In the genomic region with DNA sequence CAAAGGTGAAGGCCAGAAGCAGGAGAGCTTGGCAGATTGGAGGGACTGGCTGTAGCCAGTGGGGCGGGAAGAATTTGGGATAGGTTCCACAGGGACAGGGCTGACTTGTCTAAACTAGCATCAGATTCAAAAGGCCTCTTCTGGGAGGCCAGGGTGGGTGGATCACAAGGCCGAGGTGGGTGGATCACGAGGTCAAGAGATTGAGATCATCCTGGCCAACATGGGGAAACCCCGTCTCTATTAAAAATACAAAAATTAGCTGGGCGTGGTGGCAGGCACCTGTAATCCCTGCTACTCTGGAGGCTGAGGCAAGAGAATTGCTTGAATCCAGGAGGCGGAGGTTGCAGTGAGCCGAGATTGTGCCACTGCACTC, we compare ENCODE assay signal across 7 cellular contexts.
DNase-seq lines count a peak whose midpoint lies in the region; ATAC-seq, FAIRE-seq and TF ChIP-seq lines count a peak whose summit lies in the region.
"Not testable (repeated sequence)": the region's sequence is repeated elsewhere in the genome, so short reads cannot be mapped to it uniquely, and the experiment has no call there.

No MANE protein-coding gene starts in this region.

- H3K27ac ChIP-seq in OCI-LY3 (ENCODE audit: low read length), result peak overlapping the region; percentile 88; the same call in 1 of the 2 replicates
- H3K27ac ChIP-seq in HepG2 (ENCODE audit: extremely low read length, insufficient read depth, low read length), result peak overlapping the region; percentile 14
- H3K27ac ChIP-seq in spleen, result not testable (repeated sequence)

- H4K20me1 ChIP-seq in OCI-LY3 (ENCODE audit: insufficient read depth, low read length); HepG2 (ENCODE audit: insufficient read depth, low read length): not testable (repeated sequence)

- DNase-seq in CD1c-positive myeloid dendritic cell (ENCODE audit: extremely low spot score) (peak; percentile 22), spleen (peak; percentile 55)
- peak; percentile 24 for DNase-seq in activated CD4-positive, alpha-beta memory T cell treated with anti-CD3 and anti-CD28 coated beads for 36 hours
- DNase-seq in activated naive CD8-positive, alpha-beta T cell treated with anti-CD3 and anti-CD28 coated beads, Interleukin-2, amount 10 ng/mL, durations not matched to agents 7 days and 5 days; HepG2 (ENCODE audit: low spot score): not testable (repeated sequence)

- not testable (repeated sequence) for FAIRE-seq in HepG2 (lab: Jason Lieb, UNC)

- H3K4me3 ChIP-seq in OCI-LY3 (ENCODE audit: low read length); HepG2 (replicated peaks in 1 of 3; ENCODE audit: insufficient read depth in 1 of 3, low read depth in 2 of 3, low read length in 3 of 3); spleen: not testable (repeated sequence)

- H3K4me1 ChIP-seq in OCI-LY3 (ENCODE audit: low read length) (peaks cover 70% of the 10 kb centered on the region), HepG2 (ENCODE audit: insufficient read depth, low read length) (peaks cover 70% of the 10 kb centered on the region), spleen (peaks cover 0 to 50% (median 5%) of the 10 kb centered on the region in 6 donors)

- WGBS in HepG2 (ENCODE audit: low lambda C conversion rate), result 58% methylated on average over 7 of the region's 7 CpGs
- 76 to 89% (median 81%) methylated on average over 7 of the region's 7 CpGs for WGBS in spleen, 5 donors

- BruUV-seq in HepG2 (replicated peaks; lab: Mats Ljungman, UMichigan), result not testable (repeated sequence)

- H3K36me3 ChIP-seq in OCI-LY3 (replicated peaks; ENCODE audit: low read depth, low read length); HepG2 (replicated peaks in 1 of 2; ENCODE audit: control insufficient read depth in 1 of 2, insufficient read depth in 2 of 2, low read length in 2 of 2): not testable (repeated sequence)
- peaks cover 0 to 16% (median 0%) of the 10 kb centered on the region in 6 donors for H3K36me3 ChIP-seq in spleen

- not testable (repeated sequence) for H3K79me2 ChIP-seq in OCI-LY3 (ENCODE audit: low read length); HepG2 (ENCODE audit: insufficient read depth, low read length)

- not testable (repeated sequence) for H3K27ac Mint-ChIP-seq in activated CD4-positive, alpha-beta memory T cell treated with anti-CD3 and anti-CD28 coated beads for 36 hours
- peak overlapping the region; percentile 50 for H3K27ac Mint-ChIP-seq in activated naive CD8-positive, alpha-beta T cell treated with anti-CD3 and anti-CD28 coated beads, Interleukin-2, amount 10 ng/mL, durations not matched to agents 7 days and 5 days

- H2AFZ ChIP-seq in OCI-LY3 (ENCODE audit: low read depth, low read length); HepG2 (ENCODE audit: low read length): not testable (repeated sequence)

- not testable (repeated sequence) for TF ChIP-seq POLR2A in HepG2 (IDR thresholded peaks at IDR 0.05; ENCODE audit: insufficient read depth in 1 of 2, low read depth in 2 of 2, low read length in 2 of 2); spleen (IDR thresholded peaks at IDR 0.05)

- H3K27me3 ChIP-seq in OCI-LY3 (ENCODE audit: low read depth, low read length); HepG2 (ENCODE audit: control insufficient read depth in 1 of 2, insufficient read depth in 2 of 2, low read length in 2 of 2); spleen (replicated peaks in 1 of 7): not testable (repeated sequence)

- H3K4me2 ChIP-seq in OCI-LY3 (ENCODE audit: low read length) (peak overlapping the region; percentile 80), HepG2 (ENCODE audit: low read depth, low read length) (peak overlapping the region; percentile 58)

- TF ChIP-seq EP300 in HepG2 (IDR thresholded peaks at IDR 0.05; ENCODE audit: low read depth in 2 of 2, low read length in 2 of 2); HepG2 (CRISPR knock-in tag; IDR thresholded peaks at IDR 0.05; ENCODE audit: borderline replicate concordance): not testable (repeated sequence)

- H3K27me3 Mint-ChIP-seq in activated CD4-positive, alpha-beta memory T cell treated with anti-CD3 and anti-CD28 coated beads for 36 hours; activated naive CD8-positive, alpha-beta T cell treated with anti-CD3 and anti-CD28 coated beads, Interleukin-2, amount 10 ng/mL, durations not matched to agents 7 days and 5 days: not testable (repeated sequence)

- in situ Hi-C loops in HepG2 (cut with HindIII; ENCODE audit: extremely low pct_ligation_motif_present, low pct_unique_long_range_greater_than_20kb), result not testable (repeated sequence)

- not testable (repeated sequence) for H3K36me3 Mint-ChIP-seq in activated CD4-positive, alpha-beta memory T cell treated with anti-CD3 and anti-CD28 coated beads for 36 hours; activated naive CD8-positive, alpha-beta T cell treated with anti-CD3 and anti-CD28 coated beads, Interleukin-2, amount 10 ng/mL, durations not matched to agents 7 days and 5 days

- intact Hi-C loops in activated CD4-positive, alpha-beta memory T cell treated with anti-CD3 and anti-CD28 coated beads for 36 hours (cut with micrococcal nuclease); HepG2 (cut with micrococcal nuclease; ENCODE audit: unreplicated experiment); spleen (cut with DNase I; ENCODE audit: low total_unique reads): not testable (repeated sequence)

- H3K9ac ChIP-seq in OCI-LY3 (ENCODE audit: low read length), result peak overlapping the region; percentile 52; the same call in 1 of the 2 replicates
- H3K9ac ChIP-seq in HepG2 (ENCODE audit: insufficient read depth, low read depth, low read length), result not testable (repeated sequence)

- peak; percentile 62 for ATAC-seq in GM19351 (IDR thresholded peaks at IDR 0.05; ENCODE audit: unreplicated experiment)
- not testable (repeated sequence) for ATAC-seq in activated naive CD8-positive, alpha-beta T cell treated with anti-CD3 and anti-CD28 coated beads, Interleukin-2, amount 10 ng/mL, durations not matched to agents 7 days and 5 days (ENCODE audit: low read depth); HepG2

- CTCF ChIA-PET in activated CD4-positive, alpha-beta memory T cell treated with anti-CD3 and anti-CD28 coated beads for 36 hours (lab: Charles Lee); HepG2 (lab: Yijun Ruan, JAX; ENCODE audit: low intra/inter-chr PET ratio, low total read pairs): not testable (repeated sequence)

- not testable (repeated sequence) for H3K9me3 Mint-ChIP-seq in activated CD4-positive, alpha-beta memory T cell treated with anti-CD3 and anti-CD28 coated beads for 36 hours; activated naive CD8-positive, alpha-beta T cell treated with anti-CD3 and anti-CD28 coated beads, Interleukin-2, amount 10 ng/mL, durations not matched to agents 7 days and 5 days

- POLR2A ChIA-PET in activated CD4-positive, alpha-beta memory T cell treated with anti-CD3 and anti-CD28 coated beads for 36 hours (lab: Charles Lee); activated naive CD8-positive, alpha-beta T cell treated with anti-CD3 and anti-CD28 coated beads, Interleukin-2, amount 10 ng/mL, durations not matched to agents 7 days and 5 days (lab: Charles Lee): not testable (repeated sequence)
- POLR2A ChIA-PET in HepG2 (lab: Yijun Ruan, JAX), result interaction anchor here (1.3 kb wide), 1 partner anchor 26 kb away, joined by 3 read pairs; no protein-coding TSS in a partner anchor

- TF ChIP-seq RAD21 in HepG2 (CRISPR knock-in tag; IDR thresholded peaks at IDR 0.05), result not testable (repeated sequence)

- H3K9me3 ChIP-seq in OCI-LY3 (ENCODE audit: insufficient read depth, low read length); HepG2 (ENCODE audit: low read length); spleen: not testable (repeated sequence)

- not testable (repeated sequence) for TF ChIP-seq CTCF in OCI-LY3 (IDR thresholded peaks at IDR 0.05; ENCODE audit: low read depth, low read length); HepG2 (CRISPR knock-in tag; IDR thresholded peaks at IDR 0.05); spleen (IDR thresholded peaks at IDR 0.05 in 8 of 11, conservative IDR thresholded peaks at IDR 0.05 in 3 of 11)

- not testable (repeated sequence) for H3K4me3 Mint-ChIP-seq in activated CD4-positive, alpha-beta memory T cell treated with anti-CD3 and anti-CD28 coated beads for 36 hours; activated naive CD8-positive, alpha-beta T cell treated with anti-CD3 and anti-CD28 coated beads, Interleukin-2, amount 10 ng/mL, durations not matched to agents 7 days and 5 days

- not testable (repeated sequence) for H3K4me1 Mint-ChIP-seq in activated CD4-positive, alpha-beta memory T cell treated with anti-CD3 and anti-CD28 coated beads for 36 hours (ENCODE audit: low read depth); activated naive CD8-positive, alpha-beta T cell treated with anti-CD3 and anti-CD28 coated beads, Interleukin-2, amount 10 ng/mL, durations not matched to agents 7 days and 5 days

TF ChIP-seq in HepG2, 621 proteins besides CTCF, POLR2A, EP300 and RAD21:
- not testable (repeated sequence) for TF ChIP-seq LCORL (IDR thresholded peaks at IDR 0.05)
- TF ChIP-seq LCORL (CRISPR knock-in tag; IDR thresholded peaks at IDR 0.05) (0 out of 2 replicates have a peak, but pooled peaks have one; percentile 8), ZKSCAN1 (IDR thresholded peaks at IDR 0.05; ENCODE audit: low read length) (0 out of 2 replicates have a peak, but pooled peaks have one; percentile 1)
